Comparison of ENCODE assay signal across 12 cellular contexts in genomic region chr22:24976442-24977218, GRCh38. TPM values are rescaled to one million over a fixed set of nuclear protein-coding genes. Genes with fewer than 3 reads are reported as not detected.
DNase-seq lines count a peak whose midpoint lies in the region; ATAC-seq and TF ChIP-seq lines count a peak whose summit lies in the region.
"Had no signal": no experiment of that assay in that cellular context is flagged by ENCODE, and none has a peak within 500 bp of the region (broad histone marks: within the 10 kb centered on the region; RNA-seq: fewer than 3 reads in every experiment).

No MANE protein-coding gene starts in this region.

- no peak for ATAC-seq in activated naive CD4-positive, alpha-beta T cell treated with anti-CD3 and anti-CD28 coated beads, Interleukin-2, amount 50 U/mL, for 72 hours
- no peak for ATAC-seq in HG03175 (IDR thresholded peaks at IDR 0.05; ENCODE audit: unreplicated experiment)

- no peaks in the 10 kb centered on the region for H3K36me3 ChIP-seq in esophagus squamous epithelium
- no peaks in the 10 kb centered on the region for H3K36me3 ChIP-seq in neural progenitor cell

- peak overlapping the region; percentile 44 for H3K4me2 ChIP-seq in neural progenitor cell

- peaks cover 92% of the 10 kb centered on the region for H4K20me1 ChIP-seq in neural progenitor cell (ENCODE audit: low read depth)

- peaks cover 39% of the 10 kb centered on the region for H3K4me1 Mint-ChIP-seq in neural progenitor cell

- H3F3A ChIP-seq in neural progenitor cell (ENCODE audit: low read depth) = peaks cover 34% of the 10 kb centered on the region

- WGBS in adipose tissue, 3 donors = 56 to 65% (median 65%) methylated on average over 18 of the region's 18 CpGs
- 33 to 40% methylated on average over 1 to 9 of the region's 18 CpGs for WGBS in esophagus squamous epithelium, 2 donors

- TF ChIP-seq CTCF in esophagus squamous epithelium (IDR thresholded peaks at IDR 0.05) (no peak), neural progenitor cell (IDR thresholded peaks at IDR 0.05) (no peak)

- peak overlapping the region; percentile 36 for H3K27ac ChIP-seq in adipose tissue (ENCODE audit: low read depth, low read length)
- H3K27ac ChIP-seq in esophagus squamous epithelium = peak overlapping the region; percentile 90 to 98 (median 96)
- H3K27ac ChIP-seq in neural progenitor cell = peak overlapping the region; percentile 85

- peaks cover 91% of the 10 kb centered on the region for H3K79me2 ChIP-seq in neural progenitor cell (ENCODE audit: low read depth)

- intact Hi-C loops in esophagus squamous epithelium (cut with DNase I) = no loop called here

- no peaks in the 10 kb centered on the region for H3K9me3 ChIP-seq in esophagus squamous epithelium
- no peaks in the 10 kb centered on the region for H3K9me3 ChIP-seq in neural progenitor cell (ENCODE audit: low read depth)

- H3K27ac Mint-ChIP-seq in neural progenitor cell = peak overlapping the region; percentile 63
- H3K27ac Mint-ChIP-seq in activated naive CD4-positive, alpha-beta T cell treated with anti-CD3 and anti-CD28 coated beads, Interleukin-2, amount 50 U/mL, for 72 hours = no peak overlapping the region

- H3K27me3 ChIP-seq in esophagus squamous epithelium = no peaks in the 10 kb centered on the region
- H3K27me3 ChIP-seq in neural progenitor cell = no peaks in the 10 kb centered on the region

- H3K4me3 Mint-ChIP-seq in neural progenitor cell = no peak overlapping the region

- DNase-seq in esophagus squamous epithelium (lab: John Stamatoyannopoulos, UW) (no peak), neural progenitor cell (ENCODE audit: low spot score) (no peak), ureter (ENCODE audit: low spot score) (peak; percentile 74), A172 (ENCODE audit: low spot score) (no peak)
- no peak for DNase-seq in activated naive CD4-positive, alpha-beta T cell treated with anti-CD3 and anti-CD28 coated beads, Interleukin-2, amount 50 U/mL, for 72 hours (ENCODE audit: low spot score in 2 of 2)
- DNase-seq in activated CD4-positive, alpha-beta T cell treated with anti-CD3 and anti-CD28 coated beads, Interleukin-2, amount 50 U/mL, for 1 hour = no peak
- DNase-seq: activated CD4-positive, CD25-positive, alpha-beta regulatory T cell treated with anti-CD3 and anti-CD28 coated beads, Interleukin-2, amount 50 U/mL, for 72 hours; activated gamma-delta T cell; NCI-H524 treated with DMSO at 0.1 percent for 48 hours had no signal

- H3K9ac ChIP-seq in neural progenitor cell = no peak overlapping the region

- peaks cover 37 to 90% (median 48%) of the 10 kb centered on the region in 3 donors for H3K4me1 ChIP-seq in esophagus squamous epithelium
- peaks cover 19% of the 10 kb centered on the region for H3K4me1 ChIP-seq in neural progenitor cell

- H3K9me3 Mint-ChIP-seq in neural progenitor cell = no peaks in the 10 kb centered on the region
- no peaks in the 10 kb centered on the region for H3K9me3 Mint-ChIP-seq in activated naive CD4-positive, alpha-beta T cell treated with anti-CD3 and anti-CD28 coated beads, Interleukin-2, amount 50 U/mL, for 72 hours

- peak in 1 of 4 donors; percentile 39 for TF ChIP-seq POLR2A in esophagus squamous epithelium (IDR thresholded peaks at IDR 0.05)

- H2AFZ ChIP-seq in neural progenitor cell (replicated peaks) = no peak overlapping the region

- no peaks in the 10 kb centered on the region for H3K36me3 Mint-ChIP-seq in neural progenitor cell
- no peaks in the 10 kb centered on the region for H3K36me3 Mint-ChIP-seq in activated naive CD4-positive, alpha-beta T cell treated with anti-CD3 and anti-CD28 coated beads, Interleukin-2, amount 50 U/mL, for 72 hours

- peak overlapping the region in 2 of 4 donors; percentile 5 to 28 for H3K4me3 ChIP-seq in esophagus squamous epithelium
- H3K4me3 ChIP-seq in neural progenitor cell = no peak overlapping the region

- H3K27me3 Mint-ChIP-seq in neural progenitor cell (ENCODE audit: insufficient read depth, low read depth) = peaks cover 2% of the 10 kb centered on the region

RNA-seq across cellular contexts. Expression of gene KIAA1671, which starts 24.1 kb away (rescaled TPM):
- polyA plus RNA-seq in adipose tissue = 1 to 10 TPM; 4.4 to 5.5 (median 4.8) TPM
- 10 to 100 TPM; 43.1 to 73.2 (median 47.5) TPM for total RNA-seq in esophagus squamous epithelium
- 17.3 and 24.2 TPM in 2 replicates for total RNA-seq in neural progenitor cell (ENCODE audit: low replicate concordance)
- 43.7 TPM for total RNA-seq in ureter
- 6.1 and 7.4 TPM in 2 replicates for total RNA-seq in A172 (2014; rRNA removed; shearing (Covaris generic))
- 10 to 100 TPM in 1 of 2 donors, 1 to 10 TPM in 1; 2.0 to 22.0 TPM for total RNA-seq in activated naive CD4-positive, alpha-beta T cell treated with anti-CD3 and anti-CD28 coated beads, Interleukin-2, amount 50 U/mL, for 72 hours

RNA-seq across cellular contexts. Expression of gene LHFPL7, which starts 30.1 kb away (rescaled TPM):
- polyA plus RNA-seq in adipose tissue = not detected
- not detected for total RNA-seq in esophagus squamous epithelium
- not detected in 2 replicates for total RNA-seq in neural progenitor cell (ENCODE audit: low replicate concordance)
- not detected for total RNA-seq in ureter
- not detected in 2 replicates for total RNA-seq in A172 (2014; rRNA removed; shearing (Covaris generic))
- not detected for total RNA-seq in activated naive CD4-positive, alpha-beta T cell treated with anti-CD3 and anti-CD28 coated beads, Interleukin-2, amount 50 U/mL, for 72 hours
- total RNA-seq: omental fat pad had no signal

Comparison
In these comparisons a context has a peak if more than half of its experiments do, and no peak if none do; other contexts are left out.
1. H3K27ac ChIP-seq: peak in every context shown above with its lines; median percentile 96 in esophagus squamous epithelium; 85 in neural progenitor cell; 36 in adipose tissue.